Comparison of ENCODE assay signal across 14 cellular contexts in the genomic region with DNA sequence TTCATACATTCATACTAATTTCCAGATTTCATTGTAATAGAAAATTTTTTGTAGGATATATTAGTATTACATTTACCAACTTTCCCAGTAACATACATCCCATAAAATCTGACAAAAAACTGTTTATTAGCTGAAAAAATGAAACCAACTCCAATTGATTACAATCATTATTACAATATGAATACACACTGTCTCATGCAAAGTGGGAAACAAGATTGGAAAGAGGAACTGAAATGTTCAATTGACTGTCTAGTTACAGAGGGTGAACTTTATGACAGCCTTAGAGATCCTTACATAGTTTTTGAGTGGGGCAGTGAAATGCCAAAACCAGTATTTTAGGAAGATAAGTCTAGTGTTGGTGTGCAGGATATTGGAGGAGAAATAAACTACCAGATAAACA.
DNase-seq lines count a peak whose midpoint lies in the region; ATAC-seq and TF ChIP-seq lines count a peak whose summit lies in the region.
"Had no signal": no experiment of that assay in that cellular context is flagged by ENCODE, and none has a peak within 500 bp of the region (broad histone marks: within the 10 kb centered on the region; RNA-seq: fewer than 3 reads in every experiment).

No MANE protein-coding gene starts in this region.

- peak; percentile 99 for ATAC-seq in GM18505 (IDR thresholded peaks at IDR 0.05; ENCODE audit: unreplicated experiment)
- ATAC-seq in GM19468 (IDR thresholded peaks at IDR 0.05; ENCODE audit: extremely low read depth, unreplicated experiment) = peak; percentile 94
- ATAC-seq in HG02938 (IDR thresholded peaks at IDR 0.05; ENCODE audit: unreplicated experiment) = peak; percentile 98
- ATAC-seq in HG03571 (IDR thresholded peaks at IDR 0.05; ENCODE audit: unreplicated experiment) = peak; percentile 94
- ATAC-seq: right cardiac atrium, T-helper 17 cell had no signal

- TF ChIP-seq POLR2A in GM18505 (IDR thresholded peaks at IDR 0.05; ENCODE audit: borderline replicate concordance, extremely low read depth, insufficient read depth, insufficient read length) = no peak

- no peak for DNase-seq in 8988T
- no peak for DNase-seq in dedifferentiated amniotic fluid mesenchymal stem cell (ENCODE audit: extremely low spot score)
- no peak for DNase-seq in activated CD4-positive, alpha-beta T cell treated with anti-CD3 and anti-CD28 coated beads for 1 hour
- DNase-seq in KG1 (lab: John Stamatoyannopoulos, UW) = no peak
- DNase-seq: anterior cingulate cortex, hippocampal formation, midbrain, NCI-H1092 treated with DMSO at 0.1 percent for 48 hours, right cardiac atrium, T-helper 17 cell had no signal
